8 cellular contexts compared by ENCODE assay signal in the genomic region with DNA sequence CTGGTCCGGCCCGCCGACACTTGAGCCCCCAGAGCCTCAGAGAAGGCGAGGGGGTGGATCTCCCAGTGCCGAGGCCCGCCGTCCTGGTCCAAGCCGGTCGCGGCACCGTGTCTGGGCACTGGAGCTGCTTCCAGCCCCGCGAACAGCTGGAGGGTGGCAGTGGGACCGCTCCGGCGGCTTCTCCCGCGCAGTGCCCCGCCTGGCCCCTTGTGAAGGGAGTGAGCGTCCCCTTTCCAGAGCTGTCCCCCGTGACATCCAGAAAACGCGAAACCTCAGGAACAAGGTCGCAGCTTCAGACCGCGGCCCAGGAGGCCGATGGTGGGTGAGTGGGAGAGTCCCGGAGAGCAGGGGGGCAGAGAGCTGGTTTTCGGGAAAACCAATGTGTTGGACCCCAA. TPM values are rescaled to one million over a fixed set of nuclear protein-coding genes. Genes with fewer than 3 reads are reported as not detected.
DNase-seq lines count a peak whose midpoint lies in the region; ATAC-seq and TF ChIP-seq lines count a peak whose summit lies in the region.
"Had no signal": no experiment of that assay in that cellular context is flagged by ENCODE, and none has a peak within 500 bp of the region (broad histone marks: within the 10 kb centered on the region; RNA-seq: fewer than 3 reads in every experiment).

No MANE protein-coding gene starts in this region.

- peaks cover 10% of the 10 kb centered on the region for H3K4me1 Mint-ChIP-seq in progenitor cell of endocrine pancreas (ENCODE audit: low read depth)

- H3K4me3 Mint-ChIP-seq in progenitor cell of endocrine pancreas (ENCODE audit: low read depth), result peak overlapping the region; percentile 65

- no peaks in the 10 kb centered on the region for H3K9me3 Mint-ChIP-seq in progenitor cell of endocrine pancreas (ENCODE audit: low read depth)

- no peaks in the 10 kb centered on the region for H3K36me3 Mint-ChIP-seq in progenitor cell of endocrine pancreas (ENCODE audit: insufficient read depth)

- H3K4me3 ChIP-seq in endocrine pancreas (ENCODE audit: control insufficient read depth, insufficient read depth, low read length), result no peak overlapping the region
- H3K4me3 ChIP-seq: SJSA1 had no signal

- DNase-seq in HuH-7 (ENCODE audit: low spot score), result peak; percentile 61
- DNase-seq in progenitor cell of endocrine pancreas (ENCODE audit: low spot score, unreplicated experiment), result no peak
- no peak for DNase-seq in COR-L47 (lab: John Stamatoyannopoulos, UW)

- H3K9ac ChIP-seq in endocrine pancreas (ENCODE audit: control insufficient read depth, insufficient read depth, low read length), result peak overlapping the region; percentile 8

- peaks cover 84% of the 10 kb centered on the region for H3K27me3 Mint-ChIP-seq in progenitor cell of endocrine pancreas

- no peaks in the 10 kb centered on the region for H3K9me3 ChIP-seq in endocrine pancreas (ENCODE audit: control insufficient read depth, low read length)

- ATAC-seq in GM19372 (IDR thresholded peaks at IDR 0.05; ENCODE audit: low read depth, unreplicated experiment) (peak; percentile 1), GM21367 (IDR thresholded peaks at IDR 0.05; ENCODE audit: unreplicated experiment) (no peak), GM18858 (IDR thresholded peaks at IDR 0.05; ENCODE audit: unreplicated experiment) (no peak)

- no peaks in the 10 kb centered on the region for H3K4me1 ChIP-seq in endocrine pancreas (ENCODE audit: control insufficient read depth, insufficient read depth, low read length)

- TF ChIP-seq CTCF in progenitor cell of endocrine pancreas (IDR thresholded peaks at IDR 0.05; ENCODE audit: unreplicated experiment), result no peak

- peak overlapping the region; percentile 8 for H3K27ac Mint-ChIP-seq in progenitor cell of endocrine pancreas

- no peaks in the 10 kb centered on the region for H3K36me3 ChIP-seq in endocrine pancreas (ENCODE audit: control insufficient read depth, insufficient read depth, low read length)
- H3K36me3 ChIP-seq: SJSA1 had no signal

- H3K27me3 ChIP-seq in endocrine pancreas (ENCODE audit: control insufficient read depth, insufficient read depth, low read length), result peaks cover 46% of the 10 kb centered on the region

RNA-seq across cellular contexts. Expression of a gene that starts 0.6 kb away (rescaled TPM):
- 0.69 and 0.71 TPM in 2 replicates for total RNA-seq in progenitor cell of endocrine pancreas
- total RNA-seq: SJSA1 had no signal

RNA-seq across cellular contexts. Expression of a gene that starts 29.5 kb away (rescaled TPM):
- total RNA-seq in progenitor cell of endocrine pancreas, result 24.2 and 25.5 TPM in 2 replicates
